Comparison of ENCODE assay signal across 12 cellular contexts in genomic region chr14:91299483-91300115, GRCh38. TPM values are rescaled to one million over a fixed set of nuclear protein-coding genes. Genes with fewer than 3 reads are reported as not detected.
DNase-seq lines count a peak whose midpoint lies in the region; ATAC-seq and TF ChIP-seq lines count a peak whose summit lies in the region.
"Had no signal": no experiment of that assay in that cellular context is flagged by ENCODE, and none has a peak within 500 bp of the region (broad histone marks: within the 10 kb centered on the region; RNA-seq: fewer than 3 reads in every experiment).

No MANE protein-coding gene starts in this region.

- no peaks in the 10 kb centered on the region for H3K4me1 ChIP-seq in lower lobe of right lung
- H3K4me1 ChIP-seq: Caco-2 had no signal

- peaks cover 81% of the 10 kb centered on the region for H3K36me3 ChIP-seq in lower lobe of right lung

- intact Hi-C loops in lower lobe of right lung (cut with DNase I), result no loop called here

- H3K9me3 ChIP-seq in lower lobe of right lung, result no peaks in the 10 kb centered on the region
- H3K9me3 ChIP-seq: Caco-2 had no signal

- H3K4me3 ChIP-seq in Jurkat, Clone E6-1 (ENCODE audit: low read length), result no peak overlapping the region
- H3K4me3 ChIP-seq in lower lobe of right lung, result no peak overlapping the region

- ATAC-seq in lower lobe of right lung, result no peak
- ATAC-seq: Right ventricle myocardium inferior had no signal

- no peaks in the 10 kb centered on the region for H3K27me3 ChIP-seq in lower lobe of right lung (ENCODE audit: low read depth)

- DNase-seq in DMS53 (lab: John Stamatoyannopoulos, UW) (peak; percentile 75), SW480 (ENCODE audit: low spot score) (peak; percentile 66), lower lobe of right lung (peak; percentile 32), HuH-7 (ENCODE audit: low spot score) (no peak), NCI-H524 treated with DMSO at 0.1 percent for 48 hours (lab: John Stamatoyannopoulos, UW) (no peak), SKM-1 (lab: John Stamatoyannopoulos, UW; ENCODE audit: unreplicated experiment) (no peak)
- peak; percentile 34 for DNase-seq in Jurkat, Clone E6-1 (ENCODE audit: low read depth, low spot score)
- DNase-seq: Caco-2, NCI-H446, WERI-Rb-1 had no signal

- H3K27ac ChIP-seq in lower lobe of right lung, result no peak overlapping the region
- H3K27ac ChIP-seq: KMS-11, WERI-Rb-1 had no signal

- TF ChIP-seq CTCF in lower lobe of right lung (IDR thresholded peaks at IDR 0.05), result no peak

RNA-seq across cellular contexts. Expression of gene GPR68, which starts 55.1 kb away (rescaled TPM):
- 7.5 TPM for polyA plus RNA-seq in Jurkat, Clone E6-1 (2012; ENCODE audit: insufficient read depth, insufficient read length)
- total RNA-seq in lower lobe of right lung, result 3.4 TPM

Comparison
In these comparisons a context has a peak if more than half of its experiments do, and no peak if none do; other contexts are left out.
1. DNase-seq: peak in DMS53 (single experiment), Jurkat, Clone E6-1 (single experiment), SW480 (single experiment) and lower lobe of right lung (single experiment); none in HuH-7 (single experiment), NCI-H524 treated with DMSO at 0.1 percent for 48 hours (single experiment) and SKM-1 (single experiment).